20 cellular contexts compared by ENCODE assay signal in genomic region chr9:134937566-134938345, GRCh38. TPM values are rescaled to one million over a fixed set of nuclear protein-coding genes. Genes with fewer than 3 reads are reported as not detected.
DNase-seq lines count a peak whose midpoint lies in the region; ATAC-seq and TF ChIP-seq lines count a peak whose summit lies in the region.
"Had no signal": no experiment of that assay in that cellular context is flagged by ENCODE, and none has a peak within 500 bp of the region (broad histone marks: within the 10 kb centered on the region; RNA-seq: fewer than 3 reads in every experiment).

No MANE protein-coding gene starts in this region.

- DNase-seq in WERI-Rb-1 (peak; percentile 23), nephron progenitor cell (peak; percentile 59), psoas muscle (no peak), G401 (ENCODE audit: low spot score) (no peak), left lung (no peak)
- no peak for DNase-seq in activated CD4-positive, alpha-beta T cell treated with anti-CD3 and anti-CD28 coated beads for 1 hour
- DNase-seq: CD4-positive, alpha-beta T cell; DMS79 treated with DMSO at 0.1 percent for 48 hours; GF-D8; NCI-H1436; NCI-H226; NCI-H526 treated with DMSO at 0.1 percent for 48 hours; NK-92 treated with Interleukin-12 subunit alpha and Interleukin-12 subunit beta, amount 100 ng/mL, for 24 hours; SIG-M5 had no signal

- H3K36me3 Mint-ChIP-seq in nephron progenitor cell (ENCODE audit: low read depth), result no peaks in the 10 kb centered on the region

- H3K9me3 ChIP-seq in BLaER1 treated with 17β-estradiol and CSF1 and Interleukin-3, amounts not matched to agents 10 nM and 100 nM (replicated peaks in 1 of 11), result no peaks in the 10 kb centered on the region
- H3K9me3 ChIP-seq in WERI-Rb-1 (ENCODE audit: severe bottlenecking) (no peaks in the 10 kb centered on the region), psoas muscle (no peaks in the 10 kb centered on the region), left lung (no peaks in the 10 kb centered on the region)
- H3K9me3 ChIP-seq: A549 had no signal

- H3K36me3 ChIP-seq in BLaER1 treated with 17β-estradiol and CSF1 and Interleukin-3, amounts not matched to agents 10 nM and 100 nM, result no peaks in the 10 kb centered on the region
- no peaks in the 10 kb centered on the region for H3K36me3 ChIP-seq in WERI-Rb-1
- no peaks in the 10 kb centered on the region for H3K36me3 ChIP-seq in psoas muscle (ENCODE audit: insufficient read depth in 1 of 2, low read depth in 1 of 2)
- no peaks in the 10 kb centered on the region for H3K36me3 ChIP-seq in left lung

- no peak overlapping the region for H3K27ac Mint-ChIP-seq in nephron progenitor cell
- H3K27ac Mint-ChIP-seq: CD4-positive, alpha-beta T cell had no signal

- intact Hi-C loops in psoas muscle (cut with DNase I), result no loop called here
- intact Hi-C loops in left lung (cut with DNase I), result no loop called here

- no peaks in the 10 kb centered on the region for H3K9me3 Mint-ChIP-seq in nephron progenitor cell
- H3K9me3 Mint-ChIP-seq: CD4-positive, alpha-beta T cell had no signal

- WGBS in psoas muscle, 3 donors, result 60 to 80% (median 72%) methylated on average over 11 of the region's 11 CpGs

- no peak overlapping the region for H3K4me3 Mint-ChIP-seq in nephron progenitor cell
- H3K4me3 Mint-ChIP-seq: CD4-positive, alpha-beta T cell had no signal

- no peak overlapping the region for H3K4me3 ChIP-seq in BLaER1 treated with 17β-estradiol and CSF1 and Interleukin-3, amounts not matched to agents 10 nM and 100 nM
- no peak overlapping the region for H3K4me3 ChIP-seq in WERI-Rb-1 (ENCODE audit: low read depth, low read length)
- no peak overlapping the region for H3K4me3 ChIP-seq in psoas muscle
- no peak overlapping the region for H3K4me3 ChIP-seq in left lung
- H3K4me3 ChIP-seq: A549 had no signal

- peaks cover 0 to 61% (median 0%) of the 10 kb centered on the region in 11 experiments; a peak in 9 of 22 replicates for H4K20me1 ChIP-seq in BLaER1 treated with 17β-estradiol and CSF1 and Interleukin-3, amounts not matched to agents 10 nM and 100 nM

- peaks cover 92% of the 10 kb centered on the region for H3K4me1 Mint-ChIP-seq in nephron progenitor cell

- H3K9ac ChIP-seq in BLaER1 treated with 17β-estradiol and CSF1 and Interleukin-3, amounts not matched to agents 10 nM and 100 nM, result no peak overlapping the region

- peaks cover 5% of the 10 kb centered on the region for H3K27me3 Mint-ChIP-seq in nephron progenitor cell (ENCODE audit: low read depth, poor library complexity)

- peak; percentile 8 for ATAC-seq in HG02642 (IDR thresholded peaks at IDR 0.05; ENCODE audit: poor library complexity, unreplicated experiment)
- ATAC-seq in psoas muscle, result no peak
- ATAC-seq in left lung, result no peak
- ATAC-seq: A549, HCT116, Panc1 had no signal

- TF ChIP-seq CTCF in WERI-Rb-1 (IDR thresholded peaks at IDR 0.05; ENCODE audit: low read depth, low read length), result no peak
- no peak for TF ChIP-seq CTCF in nephron progenitor cell (IDR thresholded peaks at IDR 0.05)
- no peak for TF ChIP-seq CTCF in psoas muscle (IDR thresholded peaks at IDR 0.05)
- no peak for TF ChIP-seq CTCF in left lung (IDR thresholded peaks at IDR 0.05)

- peak overlapping the region in 9 of 11 experiments; percentile 63 to 89 (median 74); a peak in 14 of 22 replicates for H3K4me2 ChIP-seq in BLaER1 treated with 17β-estradiol and CSF1 and Interleukin-3, amounts not matched to agents 10 nM and 100 nM
- H3K4me2 ChIP-seq: A549 had no signal

- H3K27ac ChIP-seq in BLaER1 treated with 17β-estradiol and CSF1 and Interleukin-3, amounts not matched to agents 10 nM and 100 nM, result no peak overlapping the region
- H3K27ac ChIP-seq in WERI-Rb-1 (peak overlapping the region; percentile 90), psoas muscle (no peak overlapping the region), left lung (no peak overlapping the region)
- H3K27ac ChIP-seq: A549 had no signal

- in situ Hi-C loops in G401 (cut with HindIII; ENCODE audit: low sequenced_read_pairs), result no loop called here

- peaks cover 12 to 56% (median 39%) of the 10 kb centered on the region in 10 experiments for H3K4me1 ChIP-seq in BLaER1 treated with 17β-estradiol and CSF1 and Interleukin-3, amounts not matched to agents 10 nM and 100 nM
- H3K4me1 ChIP-seq in psoas muscle (no peaks in the 10 kb centered on the region), left lung (peaks cover 0 to 51% of the 10 kb centered on the region in 2 donors)
- H3K4me1 ChIP-seq: A549 had no signal

- H3K27me3 ChIP-seq in BLaER1 treated with 17β-estradiol and CSF1 and Interleukin-3, amounts not matched to agents 10 nM and 100 nM, result peaks cover 0 to 93% (median 0%) of the 10 kb centered on the region in 11 experiments; a peak in 10 of 22 replicates
- no peaks in the 10 kb centered on the region for H3K27me3 ChIP-seq in WERI-Rb-1 (ENCODE audit: insufficient read depth, low read depth, severe bottlenecking)
- H3K27me3 ChIP-seq in psoas muscle (ENCODE audit: insufficient read depth in 3 of 3, low read length in 2 of 3), result peaks cover 0 to 76% (median 12%) of the 10 kb centered on the region in 3 donors
- H3K27me3 ChIP-seq in left lung, result peaks cover 7 to 65% of the 10 kb centered on the region in 2 donors

RNA-seq across cellular contexts. Expression of gene FCN1, which starts 20.0 kb away (rescaled TPM):
- total RNA-seq in psoas muscle (1 to 10 TPM in 3 of 4 donors, under 1 TPM in 1; 0.82 to 3.9 (median 1.6) TPM), left lung (10 to 100 TPM; 28.4 to 72.1 TPM)
- polyA plus RNA-seq in psoas muscle, result under 1 TPM; 0.51 to 0.66 (median 0.60) TPM
- total RNA-seq in G401 (2014; rRNA removed; shearing (Covaris generic)), result not detected in 2 replicates
- total RNA-seq: HT1080 had no signal
- polyA plus RNA-seq: A549 had no signal

RNA-seq across cellular contexts. Expression of gene FCN2, which starts 57.1 kb away (rescaled TPM):
- total RNA-seq in psoas muscle (not detected), left lung (not detected)
- under 1 TPM in 1 of 3 donors, not detected in 2; 0.07 TPM for polyA plus RNA-seq in psoas muscle
- total RNA-seq in G401 (2014; rRNA removed; shearing (Covaris generic)), result not detected in 2 replicates
- total RNA-seq: CD4-positive, alpha-beta T cell; HT1080 had no signal
- polyA plus RNA-seq: A549 had no signal

Comparison
In these comparisons a context has a peak if more than half of its experiments do, and no peak if none do; other contexts are left out.
1. DNase-seq: peak in WERI-Rb-1 (single experiment) and nephron progenitor cell (single experiment); none in psoas muscle (0 of 2), activated CD4-positive, alpha-beta T cell treated with anti-CD3 and anti-CD28 coated beads for 1 hour (single experiment), G401 (single experiment) and left lung (0 of 2).
2. RNA of gene FCN1, which starts 20.0 kb away (total RNA-seq): 28.4 to 72.1 TPM in left lung; 0.82 to 3.9 TPM in psoas muscle and not detected in G401; every median in the first group is over 4 times any median in the second.